6 cellular contexts compared by ENCODE assay signal in genomic region chr2:60778352-60778751, GRCh38.
"Had no signal": no experiment of that assay in that cellular context is flagged by ENCODE, and none has a peak within 500 bp of the region (broad histone marks: within the 10 kb centered on the region; RNA-seq: fewer than 3 reads in every experiment).

No MANE protein-coding gene starts in this region.

- FAIRE-seq: HTR-8/SVneo, K562 had no signal

- ATAC-seq: K562 had no signal

- DNase-seq: KBM-7, KG1 had no signal

- H3K27ac ChIP-seq: HL-60, KMS-11 had no signal

- H3K4me3 ChIP-seq: K562 had no signal

- H3K9ac ChIP-seq: KMS-11 had no signal

- H3K4me2 ChIP-seq: KMS-11 had no signal
